In genomic region chr2:15595342-15595905, GRCh38 we compare ENCODE assay signal across 20 cellular contexts. TPM values are rescaled to one million over a fixed set of nuclear protein-coding genes. Genes with fewer than 3 reads are reported as not detected.
DNase-seq lines count a peak whose midpoint lies in the region; ATAC-seq and TF ChIP-seq lines count a peak whose summit lies in the region.
"Had no signal": no experiment of that assay in that cellular context is flagged by ENCODE, and none has a peak within 500 bp of the region (broad histone marks: within the 10 kb centered on the region; RNA-seq: fewer than 3 reads in every experiment).

No MANE protein-coding gene starts in this region.

- H3K27ac ChIP-seq in coronary artery = no peak overlapping the region
- H3K27ac ChIP-seq in naive thymus-derived CD4-positive, alpha-beta T cell (ENCODE audit: low read depth, low read length) = no peak overlapping the region
- H3K27ac ChIP-seq: 22Rv1, BLaER1, C4-2B, GM23248 had no signal

- CTCF ChIA-PET in naive thymus-derived CD4-positive, alpha-beta T cell (lab: Charles Lee) = no interaction called here

- intact Hi-C loops in natural killer cell (cut with micrococcal nuclease) = no loop called here
- intact Hi-C loops in naive thymus-derived CD4-positive, alpha-beta T cell (cut with micrococcal nuclease) = no loop called here

- ATAC-seq in activated T-cell treated with anti-CD3 and anti-CD28 coated beads, Interleukin-2, amount 50 U/mL, for 4 hours = no peak
- no peak for ATAC-seq in natural killer cell
- no peak for ATAC-seq in natural killer cell treated with Interleukin-12 subunit alpha and Interleukin-12 subunit beta and Interleukin-15 and Interleukin-18, amount 100 ng/mL, for 72 hours
- no peak for ATAC-seq in central memory CD8-positive, alpha-beta T cell (replicated peaks; ENCODE audit: extremely low read depth, poor library complexity, severe bottlenecking)
- ATAC-seq in stimulated activated memory B cell treated with anti-CD40 and anti-IgM and Interleukin-4, amounts not matched to agents 10 μg/mL and 1 μg/mL and 100 μg/mL, for 72 hours = no peak
- no peak for ATAC-seq in naive thymus-derived CD4-positive, alpha-beta T cell
- ATAC-seq: HCT116 had no signal

- no peak overlapping the region for H3K4me3 Mint-ChIP-seq in activated T-cell treated with anti-CD3 and anti-CD28 coated beads, Interleukin-2, amount 50 U/mL, for 24 hours
- H3K4me3 Mint-ChIP-seq in activated T-cell treated with anti-CD3 and anti-CD28 coated beads, Interleukin-2, amount 50 U/mL, for 4 hours = no peak overlapping the region
- H3K4me3 Mint-ChIP-seq in natural killer cell = no peak overlapping the region
- no peak overlapping the region for H3K4me3 Mint-ChIP-seq in natural killer cell treated with Interleukin-12 subunit alpha and Interleukin-12 subunit beta and Interleukin-15 and Interleukin-18, amount 100 ng/mL, for 72 hours
- no peak overlapping the region for H3K4me3 Mint-ChIP-seq in central memory CD8-positive, alpha-beta T cell
- no peak overlapping the region for H3K4me3 Mint-ChIP-seq in stimulated activated memory B cell treated with anti-CD40 and anti-IgM and Interleukin-4, amounts not matched to agents 10 μg/mL and 1 μg/mL and 100 μg/mL, for 72 hours
- no peak overlapping the region for H3K4me3 Mint-ChIP-seq in naive thymus-derived CD4-positive, alpha-beta T cell
- H3K4me3 Mint-ChIP-seq: B cell, H9 had no signal

- no peaks in the 10 kb centered on the region for H3K9me3 Mint-ChIP-seq in activated T-cell treated with anti-CD3 and anti-CD28 coated beads, Interleukin-2, amount 50 U/mL, for 24 hours
- H3K9me3 Mint-ChIP-seq in activated T-cell treated with anti-CD3 and anti-CD28 coated beads, Interleukin-2, amount 50 U/mL, for 4 hours = no peaks in the 10 kb centered on the region
- H3K9me3 Mint-ChIP-seq in natural killer cell = no peaks in the 10 kb centered on the region
- no peaks in the 10 kb centered on the region for H3K9me3 Mint-ChIP-seq in natural killer cell treated with Interleukin-12 subunit alpha and Interleukin-12 subunit beta and Interleukin-15 and Interleukin-18, amount 100 ng/mL, for 72 hours
- H3K9me3 Mint-ChIP-seq in central memory CD8-positive, alpha-beta T cell = no peaks in the 10 kb centered on the region
- no peaks in the 10 kb centered on the region for H3K9me3 Mint-ChIP-seq in stimulated activated memory B cell treated with anti-CD40 and anti-IgM and Interleukin-4, amounts not matched to agents 10 μg/mL and 1 μg/mL and 100 μg/mL, for 72 hours
- H3K9me3 Mint-ChIP-seq in naive thymus-derived CD4-positive, alpha-beta T cell = no peaks in the 10 kb centered on the region
- H3K9me3 Mint-ChIP-seq: CD8-positive, alpha-beta memory T cell; H9 had no signal

- peaks cover 9 to 50% (median 9%) of the 10 kb centered on the region in 3 experiments for H3K36me3 ChIP-seq in naive thymus-derived CD4-positive, alpha-beta T cell (ENCODE audit: control insufficient read depth in 2 of 3, insufficient read depth in 3 of 3, low read length in 3 of 3)

- H3K4me1 Mint-ChIP-seq in activated T-cell treated with anti-CD3 and anti-CD28 coated beads, Interleukin-2, amount 50 U/mL, for 24 hours (ENCODE audit: low read depth) = peaks cover 36% of the 10 kb centered on the region
- peaks cover 35% of the 10 kb centered on the region for H3K4me1 Mint-ChIP-seq in activated T-cell treated with anti-CD3 and anti-CD28 coated beads, Interleukin-2, amount 50 U/mL, for 4 hours (ENCODE audit: low read depth)
- peaks cover 29 to 40% of the 10 kb centered on the region in 2 donors for H3K4me1 Mint-ChIP-seq in natural killer cell
- peaks cover 18 to 21% of the 10 kb centered on the region in 2 donors for H3K4me1 Mint-ChIP-seq in natural killer cell treated with Interleukin-12 subunit alpha and Interleukin-12 subunit beta and Interleukin-15 and Interleukin-18, amount 100 ng/mL, for 72 hours (ENCODE audit: low read depth in 2 of 2)
- H3K4me1 Mint-ChIP-seq in central memory CD8-positive, alpha-beta T cell = peaks cover 27% of the 10 kb centered on the region
- H3K4me1 Mint-ChIP-seq in stimulated activated memory B cell treated with anti-CD40 and anti-IgM and Interleukin-4, amounts not matched to agents 10 μg/mL and 1 μg/mL and 100 μg/mL, for 72 hours = peaks cover 38% of the 10 kb centered on the region
- H3K4me1 Mint-ChIP-seq in naive thymus-derived CD4-positive, alpha-beta T cell = peaks cover 20 to 56% (median 49%) of the 10 kb centered on the region in 7 donors

- TF ChIP-seq CTCF in natural killer cell (IDR thresholded peaks at IDR 0.05) = no peak
- no peak for TF ChIP-seq CTCF in coronary artery (IDR thresholded peaks at IDR 0.05)

- peak overlapping the region; percentile 44 for H3K27ac Mint-ChIP-seq in activated T-cell treated with anti-CD3 and anti-CD28 coated beads, Interleukin-2, amount 50 U/mL, for 24 hours
- H3K27ac Mint-ChIP-seq in natural killer cell = peak overlapping the region; percentile 22 to 34
- no peak overlapping the region for H3K27ac Mint-ChIP-seq in natural killer cell treated with Interleukin-12 subunit alpha and Interleukin-12 subunit beta and Interleukin-15 and Interleukin-18, amount 100 ng/mL, for 72 hours
- H3K27ac Mint-ChIP-seq in central memory CD8-positive, alpha-beta T cell (ENCODE audit: low read depth) = peak overlapping the region; percentile 63
- peak overlapping the region; percentile 7 for H3K27ac Mint-ChIP-seq in stimulated activated memory B cell treated with anti-CD40 and anti-IgM and Interleukin-4, amounts not matched to agents 10 μg/mL and 1 μg/mL and 100 μg/mL, for 72 hours
- H3K27ac Mint-ChIP-seq in naive thymus-derived CD4-positive, alpha-beta T cell = no peak overlapping the region
- H3K27ac Mint-ChIP-seq: B cell; CD4-positive, CD25-positive, alpha-beta regulatory T cell; H9 had no signal

- H3K27me3 ChIP-seq in naive thymus-derived CD4-positive, alpha-beta T cell (ENCODE audit: control insufficient read depth in 2 of 2, insufficient read depth in 2 of 2, low read length in 2 of 2) = no peaks in the 10 kb centered on the region
- H3K27me3 ChIP-seq: BLaER1 had no signal

- no peak overlapping the region for H3K4me3 ChIP-seq in coronary artery
- H3K4me3 ChIP-seq in naive thymus-derived CD4-positive, alpha-beta T cell (ENCODE audit: low read length) = no peak overlapping the region
- H3K4me3 ChIP-seq: BLaER1, GM23248 had no signal

- peaks cover 0 to 5% of the 10 kb centered on the region in 2 donors for H3K4me1 ChIP-seq in naive thymus-derived CD4-positive, alpha-beta T cell (ENCODE audit: control insufficient read depth in 2 of 2, insufficient read depth in 2 of 2, low read length in 2 of 2)

- H3K36me3 Mint-ChIP-seq in activated T-cell treated with anti-CD3 and anti-CD28 coated beads, Interleukin-2, amount 50 U/mL, for 24 hours (ENCODE audit: low read depth) = peaks cover 88% of the 10 kb centered on the region
- peaks cover 27% of the 10 kb centered on the region for H3K36me3 Mint-ChIP-seq in activated T-cell treated with anti-CD3 and anti-CD28 coated beads, Interleukin-2, amount 50 U/mL, for 4 hours (ENCODE audit: insufficient read depth)
- peaks cover 27% of the 10 kb centered on the region for H3K36me3 Mint-ChIP-seq in natural killer cell
- H3K36me3 Mint-ChIP-seq in natural killer cell treated with Interleukin-12 subunit alpha and Interleukin-12 subunit beta and Interleukin-15 and Interleukin-18, amount 100 ng/mL, for 72 hours = peaks cover 23% of the 10 kb centered on the region
- H3K36me3 Mint-ChIP-seq in central memory CD8-positive, alpha-beta T cell (ENCODE audit: insufficient read depth) = peaks cover 53% of the 10 kb centered on the region
- H3K36me3 Mint-ChIP-seq in stimulated activated memory B cell treated with anti-CD40 and anti-IgM and Interleukin-4, amounts not matched to agents 10 μg/mL and 1 μg/mL and 100 μg/mL, for 72 hours = peaks cover 42% of the 10 kb centered on the region
- H3K36me3 Mint-ChIP-seq in naive thymus-derived CD4-positive, alpha-beta T cell = peaks cover 7 to 37% (median 23%) of the 10 kb centered on the region in 5 donors

- POLR2A ChIA-PET in naive thymus-derived CD4-positive, alpha-beta T cell (lab: Charles Lee) = no interaction called here

- DNase-seq in activated T-cell treated with anti-CD3 and anti-CD28 coated beads, Interleukin-2, amount 50 U/mL, for 24 hours = no peak
- DNase-seq in activated T-cell treated with anti-CD3 and anti-CD28 coated beads, Interleukin-2, amount 50 U/mL, for 4 hours = no peak
- DNase-seq in natural killer cell (no peak), coronary artery (ENCODE audit: low spot score) (no peak)
- DNase-seq in natural killer cell treated with Interleukin-12 subunit alpha and Interleukin-12 subunit beta and Interleukin-15 and Interleukin-18, amount 100 ng/mL, for 72 hours (ENCODE audit: low spot score) = no peak
- no peak for DNase-seq in central memory CD8-positive, alpha-beta T cell (ENCODE audit: low spot score in 2 of 2)
- DNase-seq in naive thymus-derived CD4-positive, alpha-beta T cell = no peak
- DNase-seq: CD4-positive, CD25-positive, alpha-beta regulatory T cell; CD8-positive, alpha-beta memory T cell; DMS 273 treated with DMSO at 0.1 percent for 48 hours; EL; GF-D8; H9 had no signal

- H3K27me3 Mint-ChIP-seq in activated T-cell treated with anti-CD3 and anti-CD28 coated beads, Interleukin-2, amount 50 U/mL, for 24 hours = no peaks in the 10 kb centered on the region
- no peaks in the 10 kb centered on the region for H3K27me3 Mint-ChIP-seq in activated T-cell treated with anti-CD3 and anti-CD28 coated beads, Interleukin-2, amount 50 U/mL, for 4 hours (ENCODE audit: low read depth)
- no peaks in the 10 kb centered on the region for H3K27me3 Mint-ChIP-seq in natural killer cell (ENCODE audit: low read depth in 2 of 2)
- H3K27me3 Mint-ChIP-seq in natural killer cell treated with Interleukin-12 subunit alpha and Interleukin-12 subunit beta and Interleukin-15 and Interleukin-18, amount 100 ng/mL, for 72 hours = no peaks in the 10 kb centered on the region
- no peaks in the 10 kb centered on the region for H3K27me3 Mint-ChIP-seq in central memory CD8-positive, alpha-beta T cell
- H3K27me3 Mint-ChIP-seq in stimulated activated memory B cell treated with anti-CD40 and anti-IgM and Interleukin-4, amounts not matched to agents 10 μg/mL and 1 μg/mL and 100 μg/mL, for 72 hours = no peaks in the 10 kb centered on the region
- H3K27me3 Mint-ChIP-seq in naive thymus-derived CD4-positive, alpha-beta T cell = no peaks in the 10 kb centered on the region
- H3K27me3 Mint-ChIP-seq: B cell; CD4-positive, CD25-positive, alpha-beta regulatory T cell had no signal

- H3K9me3 ChIP-seq in naive thymus-derived CD4-positive, alpha-beta T cell (ENCODE audit: control insufficient read depth in 2 of 3, low read length in 3 of 3) = no peaks in the 10 kb centered on the region
- H3K9me3 ChIP-seq: BLaER1 had no signal

RNA-seq across cellular contexts. Expression of gene DDX1, which starts 3.8 kb away (rescaled TPM):
- total RNA-seq in activated T-cell treated with anti-CD3 and anti-CD28 coated beads, Interleukin-2, amount 50 U/mL, for 4 hours = 100 to 1,000 TPM; 121 to 174 (median 128) TPM
- total RNA-seq in natural killer cell = 10 to 100 TPM; 28.5 to 43.4 (median 37.2) TPM
- 10 to 100 TPM; 89.2 to 91.6 TPM for total RNA-seq in natural killer cell treated with Interleukin-12 subunit alpha and Interleukin-12 subunit beta and Interleukin-15 and Interleukin-18, amount 100 ng/mL, for 72 hours
- total RNA-seq in naive thymus-derived CD4-positive, alpha-beta T cell = 10 to 100 TPM; 30.2 to 73.8 (median 55.3) TPM
- polyA plus RNA-seq in naive thymus-derived CD4-positive, alpha-beta T cell = 10 to 100 TPM; 63.1 to 75.7 TPM

RNA-seq across cellular contexts. Expression of gene NBAS, which starts 34.3 kb away (rescaled TPM):
- 10 to 100 TPM; 28.5 to 30.4 (median 29.7) TPM for total RNA-seq in activated T-cell treated with anti-CD3 and anti-CD28 coated beads, Interleukin-2, amount 50 U/mL, for 4 hours
- 10 to 100 TPM; 27.8 to 34.7 (median 29.2) TPM for total RNA-seq in natural killer cell
- 10 to 100 TPM; 39.0 to 49.5 TPM for total RNA-seq in natural killer cell treated with Interleukin-12 subunit alpha and Interleukin-12 subunit beta and Interleukin-15 and Interleukin-18, amount 100 ng/mL, for 72 hours
- total RNA-seq in naive thymus-derived CD4-positive, alpha-beta T cell = 10 to 100 TPM; 32.6 to 41.6 (median 36.4) TPM
- 10 to 100 TPM; 18.6 to 24.1 TPM for polyA plus RNA-seq in naive thymus-derived CD4-positive, alpha-beta T cell

Comparison
In these comparisons a context has a peak if more than half of its experiments do, and no peak if none do; other contexts are left out.
1. H3K27ac Mint-ChIP-seq: peak in activated T-cell treated with anti-CD3 and anti-CD28 coated beads, Interleukin-2, amount 50 U/mL, for 24 hours (single experiment), natural killer cell (2 of 2), central memory CD8-positive, alpha-beta T cell (single experiment) and stimulated activated memory B cell treated with anti-CD40 and anti-IgM and Interleukin-4, amounts not matched to agents 10 μg/mL and 1 μg/mL and 100 μg/mL, for 72 hours (single experiment); none in natural killer cell treated with Interleukin-12 subunit alpha and Interleukin-12 subunit beta and Interleukin-15 and Interleukin-18, amount 100 ng/mL, for 72 hours (0 of 2) and naive thymus-derived CD4-positive, alpha-beta T cell (0 of 9).